In genomic region chr2:173249661-173250641, GRCh38 we compare ENCODE assay signal across 17 cellular contexts.
DNase-seq lines count a peak whose midpoint lies in the region; FAIRE-seq and TF ChIP-seq lines count a peak whose summit lies in the region.
"Had no signal": no experiment of that assay in that cellular context is flagged by ENCODE, and none has a peak within 500 bp of the region (broad histone marks: within the 10 kb centered on the region; RNA-seq: fewer than 3 reads in every experiment).

No MANE protein-coding gene starts in this region.

- intact Hi-C loops in MCF 10A (cut with micrococcal nuclease), result loop anchor here (10.0 kb wide), 1 partner anchor 105 kb away; the partner anchor contains the start of gene CDCA7
- intact Hi-C loops in esophagus squamous epithelium (cut with DNase I), result no loop called here

- 57 to 81% methylated on average over 8 of the region's 8 CpGs for WGBS in esophagus squamous epithelium, 2 donors

- peaks cover 44% of the 10 kb centered on the region for H3K36me3 Mint-ChIP-seq in MCF 10A (ENCODE audit: insufficient read depth, unreplicated experiment)
- H3K36me3 Mint-ChIP-seq: stimulated activated memory B cell treated with anti-CD40 and anti-IgM and Interleukin-4, amounts not matched to agents 10 μg/mL and 1 μg/mL and 100 μg/mL, for 72 hours had no signal

- H3K27me3 Mint-ChIP-seq in MCF 10A (ENCODE audit: insufficient read depth, unreplicated experiment), result no peaks in the 10 kb centered on the region
- H3K27me3 Mint-ChIP-seq: stimulated activated memory B cell treated with anti-CD40 and anti-IgM and Interleukin-4, amounts not matched to agents 10 μg/mL and 1 μg/mL and 100 μg/mL, for 72 hours had no signal

- no peaks in the 10 kb centered on the region for H3K27me3 ChIP-seq in esophagus squamous epithelium
- H3K27me3 ChIP-seq: sigmoid colon had no signal

- H3K9me3 Mint-ChIP-seq in MCF 10A (ENCODE audit: unreplicated experiment), result no peaks in the 10 kb centered on the region
- H3K9me3 Mint-ChIP-seq: activated CD8-positive, alpha-beta T cell treated with anti-CD3 and anti-CD28 coated beads for 36 hours; stimulated activated memory B cell treated with anti-CD40 and anti-IgM and Interleukin-4, amounts not matched to agents 10 μg/mL and 1 μg/mL and 100 μg/mL, for 72 hours had no signal

- peaks cover 0 to 4% (median 0%) of the 10 kb centered on the region in 3 donors for H3K4me1 ChIP-seq in esophagus squamous epithelium
- H3K4me1 ChIP-seq: sigmoid colon had no signal

- TF ChIP-seq POLR2A in GM12892 (IDR thresholded peaks at IDR 0.05; ENCODE audit: low read depth, low read length) (no peak), esophagus squamous epithelium (IDR thresholded peaks at IDR 0.05) (no peak)

- no peak for TF ChIP-seq CTCF in MCF 10A (IDR thresholded peaks at IDR 0.05; ENCODE audit: unreplicated experiment)
- TF ChIP-seq CTCF in esophagus squamous epithelium (IDR thresholded peaks at IDR 0.05), result no peak

- POLR2A ChIA-PET in MCF 10A (lab: Yijun Ruan, JAX), result interaction anchor here (0.5 to 0.7 kb wide), 2 partner anchors 26 to 304 kb away, joined by 3 to 5 read pairs; no protein-coding TSS in a partner anchor

- peak; percentile 60 for FAIRE-seq in GM12892 (lab: Jason Lieb, UNC)
- FAIRE-seq: D721Med, islet of Langerhans had no signal

- DNase-seq in GM12892 (ENCODE audit: insufficient read length) (no peak), NCI-H146 (lab: John Stamatoyannopoulos, UW) (peak; percentile 95), NCI-H526 treated with DMSO at 0.1 percent for 48 hours (lab: John Stamatoyannopoulos, UW) (peak; percentile 69), left kidney (ENCODE audit: low read depth, low spot score) (peak; percentile 43), MV-4-11 (lab: John Stamatoyannopoulos, UW) (no peak), MCF 10A (ENCODE audit: unreplicated experiment) (no peak), iPS-NIHi7 (ENCODE audit: extremely low spot score) (no peak), esophagus squamous epithelium (lab: John Stamatoyannopoulos, UW) (no peak)
- DNase-seq: activated CD8-positive, alpha-beta T cell treated with anti-CD3 and anti-CD28 coated beads for 36 hours; mesenchymal stem cell; occipital lobe; sigmoid colon; trophoblast cell had no signal

- H3K4me3 ChIP-seq in esophagus squamous epithelium, result no peak overlapping the region
- H3K4me3 ChIP-seq: sigmoid colon had no signal

- H3K27ac ChIP-seq in esophagus squamous epithelium, result no peak overlapping the region
- H3K27ac ChIP-seq: epithelial cell of prostate, sigmoid colon had no signal

- no peaks in the 10 kb centered on the region for H3K4me1 Mint-ChIP-seq in MCF 10A (ENCODE audit: insufficient read depth, unreplicated experiment)
- H3K4me1 Mint-ChIP-seq: stimulated activated memory B cell treated with anti-CD40 and anti-IgM and Interleukin-4, amounts not matched to agents 10 μg/mL and 1 μg/mL and 100 μg/mL, for 72 hours had no signal

- no peaks in the 10 kb centered on the region for H3K36me3 ChIP-seq in esophagus squamous epithelium

- CTCF ChIA-PET in MCF 10A (lab: Yijun Ruan, JAX), result interaction anchor here (0.9 kb wide), 1 partner anchor 221 kb away, joined by 4 read pairs; no protein-coding TSS in a partner anchor

- H3K9me3 ChIP-seq in esophagus squamous epithelium, result no peaks in the 10 kb centered on the region
- H3K9me3 ChIP-seq: sigmoid colon had no signal

- BruUV-seq in MCF 10A (replicated peaks; lab: Mats Ljungman, UMichigan), result no TSS peak

- H3K4me3 Mint-ChIP-seq in MCF 10A (ENCODE audit: unreplicated experiment), result no peak overlapping the region
- H3K4me3 Mint-ChIP-seq: activated CD8-positive, alpha-beta T cell treated with anti-CD3 and anti-CD28 coated beads for 36 hours; stimulated activated memory B cell treated with anti-CD40 and anti-IgM and Interleukin-4, amounts not matched to agents 10 μg/mL and 1 μg/mL and 100 μg/mL, for 72 hours had no signal

- H3K27ac Mint-ChIP-seq in MCF 10A (ENCODE audit: low read depth, unreplicated experiment), result no peak overlapping the region
- H3K27ac Mint-ChIP-seq: activated CD8-positive, alpha-beta T cell treated with anti-CD3 and anti-CD28 coated beads for 36 hours; stimulated activated memory B cell treated with anti-CD40 and anti-IgM and Interleukin-4, amounts not matched to agents 10 μg/mL and 1 μg/mL and 100 μg/mL, for 72 hours had no signal

Comparison
In these comparisons a context has a peak if more than half of its experiments do, and no peak if none do; other contexts are left out.
1. DNase-seq: peak in NCI-H146 (single experiment), NCI-H526 treated with DMSO at 0.1 percent for 48 hours (single experiment) and left kidney (single experiment); none in GM12892 (single experiment), MV-4-11 (single experiment), MCF 10A (single experiment), iPS-NIHi7 (single experiment) and esophagus squamous epithelium (single experiment).